Comparison of ENCODE assay signal across 1 cellular context in genomic region chr17:5467416-5467815, GRCh38.
TF ChIP-seq lines count a peak whose summit lies in the region.

No MANE protein-coding gene starts in this region.

TF ChIP-seq in WTC11, 78 proteins besides CTCF, POLR2A, EP300 and RAD21 (continued from another document):
- TF ChIP-seq ARID4B (CRISPR knock-in tag; IDR thresholded peaks at IDR 0.05; ENCODE audit: borderline replicate concordance) (no peak), NFYB (CRISPR knock-in tag; conservative IDR thresholded peaks at IDR 0.05; ENCODE audit: low read depth) (no peak), SP1 (CRISPR knock-in tag; conservative IDR thresholded peaks at IDR 0.05) (no peak), IRF1 (CRISPR knock-in tag; IDR thresholded peaks at IDR 0.05) (no peak), MYBL2 (CRISPR knock-in tag; IDR thresholded peaks at IDR 0.05) (no peak), USF2 (CRISPR knock-in tag; IDR thresholded peaks at IDR 0.05) (no peak), CDX4 (CRISPR knock-in tag; IDR thresholded peaks at IDR 0.05; ENCODE audit: borderline replicate concordance) (no peak), ZNF219 (CRISPR knock-in tag; IDR thresholded peaks at IDR 0.05; ENCODE audit: borderline replicate concordance) (no peak), MXD4 (CRISPR knock-in tag; IDR thresholded peaks at IDR 0.05; ENCODE audit: borderline replicate concordance) (no peak), KAT7 (CRISPR knock-in tag; IDR thresholded peaks at IDR 0.05; ENCODE audit: borderline replicate concordance) (no peak), ATF3 (CRISPR knock-in tag; conservative IDR thresholded peaks at IDR 0.05) (no peak), NR2C2 (CRISPR knock-in tag; IDR thresholded peaks at IDR 0.05) (no peak), ZNF671 (CRISPR knock-in tag; IDR thresholded peaks at IDR 0.05) (no peak), MLX (CRISPR knock-in tag; IDR thresholded peaks at IDR 0.05) (no peak)
